Comparison of ENCODE assay signal across 1 cellular context in genomic region chr16:1839554-1839953, GRCh38.
TF ChIP-seq lines count a peak whose summit lies in the region.

No MANE protein-coding gene starts in this region.

TF ChIP-seq in H1, 55 proteins besides CTCF, POLR2A, EP300 and RAD21:
- no peak for TF ChIP-seq CBX8 (IDR thresholded peaks at IDR 0.05; ENCODE audit: borderline replicate concordance, low read depth, low read length)
- TF ChIP-seq CBX5 (IDR thresholded peaks at IDR 0.05; ENCODE audit: low read depth, low read length): no peak
- no peak for TF ChIP-seq POU5F1 (IDR thresholded peaks at IDR 0.05; ENCODE audit: low read depth, low read length)
- TF ChIP-seq CREB1 (IDR thresholded peaks at IDR 0.05): no peak
- no peak for TF ChIP-seq SRF (IDR thresholded peaks at IDR 0.05; ENCODE audit: low read depth, low read length)
- no peak for TF ChIP-seq ATF3 (IDR thresholded peaks at IDR 0.05; ENCODE audit: insufficient read depth, low read depth, low read length)
- no peak for TF ChIP-seq CEBPB (IDR thresholded peaks at IDR 0.05; ENCODE audit: low read depth, low read length)
- TF ChIP-seq KDM4A (IDR thresholded peaks at IDR 0.05; ENCODE audit: low read depth, low read length, severe bottlenecking): no peak
- no peak for TF ChIP-seq JUN (IDR thresholded peaks at IDR 0.05; ENCODE audit: low read depth, low read length)
- TF ChIP-seq POLR2AphosphoS5 (IDR thresholded peaks at IDR 0.05; ENCODE audit: low read depth, low read length): no peak
- TF ChIP-seq NRF1 (IDR thresholded peaks at IDR 0.05; ENCODE audit: low read depth, low read length): no peak
- TF ChIP-seq TAF7 (optimal IDR thresholded peaks at IDR 0.05; ENCODE audit: borderline replicate concordance, low read depth, low read length): no peak
- no peak for TF ChIP-seq HDAC6 (IDR thresholded peaks at IDR 0.05; ENCODE audit: low read depth, low read length)
- no peak for TF ChIP-seq BRCA1 (IDR thresholded peaks at IDR 0.05; ENCODE audit: low read depth, low read length)
- TF ChIP-seq CHD1 (IDR thresholded peaks at IDR 0.05; ENCODE audit: low read depth, low read length): no peak
